ENCODE assay signal across 1 cellular context in genomic region chr15:71114887-71115566, GRCh38.
A peak's percentile ranks its signal among the peaks of the same experiment; 100 is the strongest.
TF ChIP-seq lines count a peak whose summit lies in the region.

TSS of gene THSD4 (plus strand) at chr15:71115471.

TF ChIP-seq in HEK293, 187 proteins besides CTCF, POLR2A, EP300 and RAD21 (continued from another document and continues in another):
- TF ChIP-seq PATZ1 (tag by site-specific recombination; IDR thresholded peaks at IDR 0.05): peak; percentile 96
- no peak for TF ChIP-seq ZNF529 (tag by site-specific recombination; IDR thresholded peaks at IDR 0.05; ENCODE audit: insufficient replicate concordance)
- no peak for TF ChIP-seq PRDM6 (tag by site-specific recombination; IDR thresholded peaks at IDR 0.05)
- no peak for TF ChIP-seq ZNF280C (tag by site-specific recombination; IDR thresholded peaks at IDR 0.05)
- no peak for TF ChIP-seq ZNF112 (tag by site-specific recombination; IDR thresholded peaks at IDR 0.05)
- TF ChIP-seq ZNF785 (tag by site-specific recombination; IDR thresholded peaks at IDR 0.05): peak; percentile 37; the same call in 1 of the 2 replicates
- TF ChIP-seq ZNF521 (tag by site-specific recombination; IDR thresholded peaks at IDR 0.05): no peak
- TF ChIP-seq ZBTB44 (tag by site-specific recombination; IDR thresholded peaks at IDR 0.05): peak; percentile 27; the same call in 1 of the 2 replicates
- no peak for TF ChIP-seq ZNF48 (tag by site-specific recombination; IDR thresholded peaks at IDR 0.05)
- TF ChIP-seq ZNF169 (tag by site-specific recombination; IDR thresholded peaks at IDR 0.05): no peak
- peak; percentile 44; the same call in 1 of the 2 replicates for TF ChIP-seq ZSCAN4 (tag by site-specific recombination; IDR thresholded peaks at IDR 0.05)
- peak; percentile 46; the same call in 1 of the 2 replicates for TF ChIP-seq ZNF513 (tag by site-specific recombination; IDR thresholded peaks at IDR 0.05)
- TF ChIP-seq ZBTB48 (tag by site-specific recombination; IDR thresholded peaks at IDR 0.05): peak; percentile 99
- no peak for TF ChIP-seq ZSCAN16 (tag by site-specific recombination; IDR thresholded peaks at IDR 0.05)
- TF ChIP-seq ZNF580 (tag by site-specific recombination; IDR thresholded peaks at IDR 0.05): peak; percentile 76
- no peak for TF ChIP-seq ZNF623 (tag by site-specific recombination; IDR thresholded peaks at IDR 0.05)
- TF ChIP-seq ZNF560 (tag by site-specific recombination; IDR thresholded peaks at IDR 0.05; ENCODE audit: borderline replicate concordance): no peak
- no peak for TF ChIP-seq ZNF514 (tag by site-specific recombination; IDR thresholded peaks at IDR 0.05)
- TF ChIP-seq BCL6B (tag by site-specific recombination; IDR thresholded peaks at IDR 0.05): no peak
- TF ChIP-seq KLF1 (tag by site-specific recombination; IDR thresholded peaks at IDR 0.05): peak; percentile 62
- no peak for TF ChIP-seq GLI2 (tag by site-specific recombination; IDR thresholded peaks at IDR 0.05; ENCODE audit: borderline replicate concordance, low read depth)
- TF ChIP-seq ZBTB21 (tag by site-specific recombination; IDR thresholded peaks at IDR 0.05): no peak
- no peak for TF ChIP-seq AEBP2 (tag by site-specific recombination; IDR thresholded peaks at IDR 0.05; ENCODE audit: borderline replicate concordance)
- TF ChIP-seq ZNF302 (tag by site-specific recombination; IDR thresholded peaks at IDR 0.05; ENCODE audit: low read depth): no peak
- 0 out of 2 replicates have a peak, but pooled peaks have one; percentile 18 for TF ChIP-seq KLF7 (tag by site-specific recombination; IDR thresholded peaks at IDR 0.05; ENCODE audit: borderline replicate concordance)
- TF ChIP-seq ZNF433 (tag by site-specific recombination; IDR thresholded peaks at IDR 0.05; ENCODE audit: low read depth): no peak
- TF ChIP-seq ZNF654 (tag by site-specific recombination; IDR thresholded peaks at IDR 0.05; ENCODE audit: low read depth): no peak
- TF ChIP-seq PRDM2 (tag by site-specific recombination; IDR thresholded peaks at IDR 0.05; ENCODE audit: borderline replicate concordance): no peak
- no peak for TF ChIP-seq ZNF19 (tag by site-specific recombination; IDR thresholded peaks at IDR 0.05; ENCODE audit: low read depth)
- TF ChIP-seq ZBTB26 (tag by site-specific recombination; optimal IDR thresholded peaks at IDR 0.05): peak; percentile 74
- peak; percentile 34; the same call in 1 of the 2 replicates for TF ChIP-seq ZNF600 (tag by site-specific recombination; IDR thresholded peaks at IDR 0.05)
- TF ChIP-seq FEZF1 (tag by site-specific recombination; IDR thresholded peaks at IDR 0.05): no peak
- TF ChIP-seq ZNF248 (tag by site-specific recombination; IDR thresholded peaks at IDR 0.05): no peak
- TF ChIP-seq ZNF561 (tag by site-specific recombination; IDR thresholded peaks at IDR 0.05; ENCODE audit: borderline replicate concordance): peak; percentile 62; the same call in 1 of the 2 replicates
- no peak for TF ChIP-seq MEIS1 (CRISPR knock-in tag; IDR thresholded peaks at IDR 0.05; ENCODE audit: borderline replicate concordance)
- peak; percentile 69 for TF ChIP-seq ZNF843 (tag by site-specific recombination; IDR thresholded peaks at IDR 0.05)
- TF ChIP-seq ZNF624 (tag by site-specific recombination; IDR thresholded peaks at IDR 0.05): no peak
